ENCODE assay signal across 1 cellular context in the genomic region with DNA sequence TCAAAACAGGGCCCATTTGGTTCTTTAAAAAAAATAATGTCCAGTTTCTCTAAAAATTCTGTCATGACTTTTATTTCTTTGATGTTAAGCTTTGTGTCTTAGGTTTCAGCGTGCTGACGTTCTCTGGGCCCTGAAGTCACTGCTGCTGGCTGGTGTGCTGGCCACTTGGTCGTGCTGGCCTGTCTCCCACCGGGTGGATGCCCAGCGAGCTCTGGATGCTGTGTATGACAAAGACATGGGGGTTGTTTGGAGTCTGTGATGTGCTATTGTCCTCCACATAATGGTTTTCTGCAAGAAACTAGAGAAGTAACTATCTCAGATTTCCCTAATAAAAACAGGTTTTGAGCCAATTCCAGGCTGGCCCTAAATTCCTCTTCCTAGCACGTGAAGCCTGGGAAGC.
TF ChIP-seq lines count a peak whose summit lies in the region.

No MANE protein-coding gene starts in this region.

TF ChIP-seq in HepG2, 621 proteins besides CTCF, POLR2A, EP300 and RAD21:
- TF ChIP-seq ZNF510 (CRISPR knock-in tag; IDR thresholded peaks at IDR 0.05; ENCODE audit: low read depth) (no peak), GATAD1 (CRISPR knock-in tag; IDR thresholded peaks at IDR 0.05) (no peak), ZNF430 (CRISPR knock-in tag; IDR thresholded peaks at IDR 0.05) (no peak), RORA (CRISPR knock-in tag; IDR thresholded peaks at IDR 0.05) (no peak)
TF ChIP-seq in HepG2: peak in this region for 0.
